ENCODE assay signal across 22 cellular contexts in the genomic region with DNA sequence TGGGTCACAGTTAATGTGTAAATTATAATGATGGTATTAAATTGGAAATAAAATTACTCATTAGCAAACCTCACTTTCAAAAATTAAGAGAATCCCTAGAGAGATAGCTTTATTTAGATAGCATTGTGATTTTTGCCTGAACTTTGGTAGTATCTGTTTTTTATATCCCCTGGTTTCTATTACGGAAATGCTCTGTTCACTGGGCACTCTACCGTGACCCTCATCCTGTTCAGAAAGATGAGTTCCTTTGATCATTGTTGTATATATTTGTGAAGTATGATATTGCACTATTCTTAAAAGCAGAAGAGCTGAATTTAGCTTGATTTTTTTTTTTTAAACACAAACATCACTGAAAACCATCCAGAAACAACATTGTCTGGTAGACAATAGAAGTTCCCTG.
DNase-seq lines count a peak whose midpoint lies in the region; ATAC-seq, FAIRE-seq and TF ChIP-seq lines count a peak whose summit lies in the region.
"Had no signal": no experiment of that assay in that cellular context is flagged by ENCODE, and none has a peak within 500 bp of the region (broad histone marks: within the 10 kb centered on the region; RNA-seq: fewer than 3 reads in every experiment).

No MANE protein-coding gene starts in this region.

- H2AFZ ChIP-seq in osteoblast (ENCODE audit: low read length): no peak overlapping the region
- H2AFZ ChIP-seq: GM23338 had no signal

- no peaks in the 10 kb centered on the region for H4K20me1 ChIP-seq in osteoblast (ENCODE audit: insufficient read depth, low read length)

- DNase-seq in DMS53 treated with DMSO at 0.1 percent for 48 hours (lab: John Stamatoyannopoulos, UW; ENCODE audit: unreplicated experiment): peak; percentile 46
- peak; percentile 21 for DNase-seq in osteoblast (ENCODE audit: insufficient read length, low spot score, missing footprints)
- no peak for DNase-seq in COR-L47 (lab: John Stamatoyannopoulos, UW)
- no peak for DNase-seq in RCC 7860 (ENCODE audit: low spot score)
- DNase-seq: ACHN; BE2C; Calu3; CD4-positive, alpha-beta memory T cell; HCEC 1CT; Karpas-422; KBM-7 had no signal

- no peaks in the 10 kb centered on the region for H3K27me3 ChIP-seq in osteoblast (ENCODE audit: insufficient read depth, low read length)
- H3K27me3 ChIP-seq: BE2C had no signal

- ATAC-seq in GM21786 (IDR thresholded peaks at IDR 0.05; ENCODE audit: unreplicated experiment) (peak; percentile 49), HG03139 (IDR thresholded peaks at IDR 0.05; ENCODE audit: unreplicated experiment) (peak; percentile 82), HG03521 (IDR thresholded peaks at IDR 0.05; ENCODE audit: unreplicated experiment) (no peak), GM19023 (IDR thresholded peaks at IDR 0.05; ENCODE audit: unreplicated experiment) (no peak)
- ATAC-seq: GM23338, HepG2 had no signal

- no peak for TF ChIP-seq CTCF in osteoblast (IDR thresholded peaks at IDR 0.05; ENCODE audit: extremely low read depth, low read depth, low read length)

- no peaks in the 10 kb centered on the region for H3K36me3 ChIP-seq in osteoblast (ENCODE audit: insufficient read depth, low read length)
- H3K36me3 ChIP-seq: BE2C had no signal

- no peaks in the 10 kb centered on the region for H3K4me1 ChIP-seq in osteoblast (ENCODE audit: insufficient read depth, low read length)

- peaks cover 8% of the 10 kb centered on the region for H3K9me3 ChIP-seq in osteoblast (ENCODE audit: low read depth, low read length)
- H3K9me3 ChIP-seq: BE2C had no signal

- H3K79me2 ChIP-seq in osteoblast (ENCODE audit: insufficient read depth, low read length): no peaks in the 10 kb centered on the region

- no peak overlapping the region for H3K4me3 ChIP-seq in osteoblast (ENCODE audit: insufficient read depth, low read length)
- H3K4me3 ChIP-seq: GM23338 had no signal

- FAIRE-seq in RCC 7860 (lab: Jason Lieb, UNC): no peak
- FAIRE-seq: A204.1, G401.6, GM18507, GM19239, H54, HepG2 had no signal

- H3K27ac ChIP-seq in osteoblast (ENCODE audit: low read depth, low read length): no peak overlapping the region

- H3K4me2 ChIP-seq in osteoblast (ENCODE audit: insufficient read depth, low read length): no peak overlapping the region
- H3K4me2 ChIP-seq: GM23338 had no signal

Comparison
In these comparisons a context has a peak if more than half of its experiments do, and no peak if none do; other contexts are left out.
1. DNase-seq: peak in DMS53 treated with DMSO at 0.1 percent for 48 hours (single experiment) and osteoblast (single experiment); none in COR-L47 (single experiment) and RCC 7860 (single experiment).
2. ATAC-seq: peak in GM21786 (single experiment) and HG03139 (single experiment); none in HG03521 (single experiment) and GM19023 (single experiment).